ENCODE assay signal across 20 cellular contexts in the genomic region with DNA sequence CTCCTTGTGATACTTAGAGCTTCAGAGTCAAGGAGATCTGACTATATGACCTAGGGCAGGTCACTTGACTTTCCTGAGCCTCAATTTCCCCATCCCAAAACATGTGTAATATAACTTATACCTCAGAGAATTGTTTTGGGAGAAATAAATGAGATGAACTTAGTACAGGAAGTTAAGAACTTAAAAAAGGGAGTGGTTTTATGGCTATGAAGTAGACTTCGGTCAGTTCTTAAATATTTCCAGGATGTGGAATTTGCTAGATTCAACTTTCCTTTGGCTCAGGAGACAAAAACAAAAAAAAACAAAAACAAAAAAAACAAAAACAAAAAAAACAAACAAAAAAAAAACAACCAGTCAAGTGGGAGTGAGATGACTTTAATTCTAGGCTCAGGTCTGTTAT.
DNase-seq lines count a peak whose midpoint lies in the region; ATAC-seq, FAIRE-seq and TF ChIP-seq lines count a peak whose summit lies in the region.
"Had no signal": no experiment of that assay in that cellular context is flagged by ENCODE, and none has a peak within 500 bp of the region (broad histone marks: within the 10 kb centered on the region; RNA-seq: fewer than 3 reads in every experiment).

No MANE protein-coding gene starts in this region.

- POLR2A ChIA-PET in Caco-2 (lab: Charles Lee): no interaction called here

- no peak overlapping the region for H3K4me3 Mint-ChIP-seq in Caco-2 (ENCODE audit: unreplicated experiment)
- H3K4me3 Mint-ChIP-seq: B cell; CD4-positive, alpha-beta T cell; CD8-positive, alpha-beta T cell had no signal

- no peaks in the 10 kb centered on the region for H3K27me3 ChIP-seq in Caco-2 (replicated peaks; ENCODE audit: control insufficient read depth, insufficient read depth, low read length)
- H3K27me3 ChIP-seq: BLaER1 treated with 17β-estradiol and CSF1 and Interleukin-3, amounts not matched to agents 10 nM and 100 nM had no signal

- FAIRE-seq in endometrium (lab: Jason Lieb, UNC): peak; percentile 90
- FAIRE-seq: A549, D721Med, G401.6, GM12891, GM19239 had no signal

- H3K36me3 Mint-ChIP-seq in Caco-2 (ENCODE audit: insufficient read depth, unreplicated experiment): no peaks in the 10 kb centered on the region
- H3K36me3 Mint-ChIP-seq: CD8-positive, alpha-beta T cell had no signal

- H3K9me3 ChIP-seq in Caco-2: no peaks in the 10 kb centered on the region
- no peaks in the 10 kb centered on the region for H3K9me3 ChIP-seq in mucosa of descending colon
- H3K9me3 ChIP-seq: A549; BLaER1 treated with 17β-estradiol and CSF1 and Interleukin-3, amounts not matched to agents 10 nM and 100 nM had no signal

- TF ChIP-seq CTCF in Caco-2 (IDR thresholded peaks at IDR 0.05; ENCODE audit: insufficient read depth in 1 of 2, low read depth in 1 of 2, low read length in 1 of 2, severe bottlenecking in 1 of 2, unreplicated experiment in 1 of 2): no peak
- no peak for TF ChIP-seq CTCF in mucosa of descending colon (IDR thresholded peaks at IDR 0.05)

- no peaks in the 10 kb centered on the region for H3K27me3 Mint-ChIP-seq in Caco-2 (ENCODE audit: insufficient read depth, unreplicated experiment)
- H3K27me3 Mint-ChIP-seq: B cell; CD4-positive, alpha-beta T cell had no signal

- H3K4me3 ChIP-seq in Caco-2 (ENCODE audit: low read depth, low read length): no peak overlapping the region
- H3K4me3 ChIP-seq in mucosa of descending colon: no peak overlapping the region
- H3K4me3 ChIP-seq: A549; BLaER1 treated with 17β-estradiol and CSF1 and Interleukin-3, amounts not matched to agents 10 nM and 100 nM had no signal

- peaks cover 26% of the 10 kb centered on the region for H3K4me1 Mint-ChIP-seq in Caco-2 (ENCODE audit: low read depth, unreplicated experiment)
- H3K4me1 Mint-ChIP-seq: B cell had no signal

- CTCF ChIA-PET in Caco-2 (lab: Charles Lee): no interaction called here

- no peaks in the 10 kb centered on the region for H3K36me3 ChIP-seq in Caco-2 (ENCODE audit: control insufficient read depth, insufficient read depth, low read length)
- no peaks in the 10 kb centered on the region for H3K36me3 ChIP-seq in mucosa of descending colon (ENCODE audit: low read depth)
- H3K36me3 ChIP-seq: BLaER1 treated with 17β-estradiol and CSF1 and Interleukin-3, amounts not matched to agents 10 nM and 100 nM had no signal

- intact Hi-C loops in Caco-2 (cut with micrococcal nuclease; ENCODE audit: unreplicated experiment) (loop anchor here (2.0 to 10.0 kb wide), 6 partner anchors 77 to 781 kb away; no protein-coding TSS in a partner anchor), mucosa of descending colon (cut with DNase I, micrococcal nuclease) (no loop called here)

- DNase-seq in Caco-2: no peak
- no peak for DNase-seq in mucosa of descending colon
- DNase-seq in COLO829 (ENCODE audit: low spot score): no peak
- no peak for DNase-seq in activated naive CD4-positive, alpha-beta T cell (lab: John Stamatoyannopoulos, UW)
- DNase-seq: AML-193; Calu3; CD4-positive, alpha-beta T cell; CD8-positive, alpha-beta T cell; COR-L47; DMS79 treated with DMSO at 0.1 percent for 48 hours; GF-D8 had no signal

- no peaks in the 10 kb centered on the region for H3K9me3 Mint-ChIP-seq in Caco-2 (ENCODE audit: unreplicated experiment)
- H3K9me3 Mint-ChIP-seq: CD4-positive, alpha-beta T cell; CD8-positive, alpha-beta T cell had no signal

- H3K27ac Mint-ChIP-seq in Caco-2 (ENCODE audit: unreplicated experiment): peak overlapping the region; percentile 58
- H3K27ac Mint-ChIP-seq: B cell; CD4-positive, alpha-beta T cell; CD8-positive, alpha-beta T cell had no signal

- ATAC-seq in mucosa of descending colon (peak; percentile 56), GM18907 (IDR thresholded peaks at IDR 0.05; ENCODE audit: unreplicated experiment) (no peak)
- ATAC-seq: A549; CD8-positive, alpha-beta T cell had no signal

- no TSS peak for BruUV-seq in Caco-2 (replicated peaks; lab: Mats Ljungman, UMichigan)

- H3K4me1 ChIP-seq in Caco-2 (peaks cover 35% of the 10 kb centered on the region), mucosa of descending colon (ENCODE audit: low read depth) (peaks cover 5% of the 10 kb centered on the region)
